Comparison of ENCODE assay signal across 26 cellular contexts in genomic region chr4:170325599-170325998, GRCh38.
DNase-seq lines count a peak whose midpoint lies in the region; ATAC-seq and TF ChIP-seq lines count a peak whose summit lies in the region.
"Had no signal": no experiment of that assay in that cellular context is flagged by ENCODE, and none has a peak within 500 bp of the region (broad histone marks: within the 10 kb centered on the region; RNA-seq: fewer than 3 reads in every experiment).

No MANE protein-coding gene starts in this region.

- H3K36me3 ChIP-seq in right lobe of liver: no peaks in the 10 kb centered on the region
- H3K36me3 ChIP-seq: BE2C, MG63 had no signal

- 33% methylated on average over 3 of the region's 3 CpGs for WGBS in right lobe of liver (ENCODE audit: insufficient coverage, low coverage, low lambda C conversion rate, missing lambda C conversion rate)

- H3K9me3 Mint-ChIP-seq in endothelial cell (ENCODE audit: unreplicated experiment): no peaks in the 10 kb centered on the region

- no peak overlapping the region for H3K27ac ChIP-seq in right lobe of liver
- H3K27ac ChIP-seq: RWPE1, SK-N-MC had no signal

- H3K36me3 Mint-ChIP-seq in endothelial cell (ENCODE audit: low read depth, unreplicated experiment): no peaks in the 10 kb centered on the region
- H3K36me3 Mint-ChIP-seq: CD4-positive, CD25-positive, alpha-beta regulatory T cell; IgD-negative memory B cell had no signal

- intact Hi-C loops in right lobe of liver (cut with DNase I): no loop called here

- no peaks in the 10 kb centered on the region for H3K27me3 ChIP-seq in right lobe of liver
- H3K27me3 ChIP-seq: BE2C, MG63 had no signal

- H3K4me3 Mint-ChIP-seq in endothelial cell (ENCODE audit: unreplicated experiment): no peak overlapping the region
- H3K4me3 Mint-ChIP-seq: CD4-positive, CD25-positive, alpha-beta regulatory T cell; IgD-negative memory B cell; T-helper 17 cell had no signal

- in situ Hi-C loops in G401 (cut with HindIII; ENCODE audit: low sequenced_read_pairs): no loop called here

- no peaks in the 10 kb centered on the region for H3K4me1 ChIP-seq in right lobe of liver
- H3K4me1 ChIP-seq: BE2C had no signal

- ATAC-seq in GM18502 (IDR thresholded peaks at IDR 0.05; ENCODE audit: poor library complexity, unreplicated experiment) (peak; percentile 83), GM21723 (IDR thresholded peaks at IDR 0.05; ENCODE audit: unreplicated experiment) (peak; percentile 51), HG03432 (IDR thresholded peaks at IDR 0.05; ENCODE audit: unreplicated experiment) (peak; percentile 45), right lobe of liver (no peak), HG02870 (IDR thresholded peaks at IDR 0.05; ENCODE audit: unreplicated experiment) (no peak)
- ATAC-seq: HCT116, T-helper 17 cell had no signal

- DNase-seq in endothelial cell (ENCODE audit: low spot score) (no peak), G401 (ENCODE audit: low spot score) (no peak), right lobe of liver (no peak), erythroblast (lab: John Stamatoyannopoulos, UW) (no peak)
- DNase-seq: BE2C; CD4-positive, CD25-positive, alpha-beta regulatory T cell; COR-L47; DND-41; Kasumi-1; MG63; NCI-H1048; NCI-H1417 treated with DMSO at 0.1 percent for 48 hours; NCI-H187; NCI-H2107; NCI-H446 treated with DMSO at 0.1 percent for 48 hours; SHP77 treated with DMSO at 0.1 percent for 48 hours; SW 1271; T-helper 17 cell had no signal

- TF ChIP-seq CTCF in endothelial cell (IDR thresholded peaks at IDR 0.05; ENCODE audit: unreplicated experiment): no peak
- no peak for TF ChIP-seq CTCF in right lobe of liver (IDR thresholded peaks at IDR 0.05)

- H3K4me1 Mint-ChIP-seq in endothelial cell (ENCODE audit: unreplicated experiment): peaks cover 5% of the 10 kb centered on the region
- H3K4me1 Mint-ChIP-seq: CD4-positive, CD25-positive, alpha-beta regulatory T cell; IgD-negative memory B cell; T-helper 17 cell had no signal

- H3K27me3 Mint-ChIP-seq in endothelial cell (ENCODE audit: unreplicated experiment): peaks cover 2% of the 10 kb centered on the region
- H3K27me3 Mint-ChIP-seq: CD4-positive, CD25-positive, alpha-beta regulatory T cell; IgD-negative memory B cell; T-helper 17 cell had no signal

- no peaks in the 10 kb centered on the region for H3K9me3 ChIP-seq in right lobe of liver
- H3K9me3 ChIP-seq: BE2C, MG63 had no signal

- H3K27ac Mint-ChIP-seq in endothelial cell (ENCODE audit: unreplicated experiment): peak overlapping the region; percentile 84
- H3K27ac Mint-ChIP-seq: CD4-positive, CD25-positive, alpha-beta regulatory T cell; IgD-negative memory B cell; T-helper 17 cell had no signal

- H3K4me3 ChIP-seq in right lobe of liver: no peak overlapping the region
- H3K4me3 ChIP-seq: MG63, SK-N-MC had no signal

- no peak for TF ChIP-seq POLR2A in right lobe of liver (IDR thresholded peaks at IDR 0.05)
- TF ChIP-seq POLR2A in erythroblast (IDR thresholded peaks at IDR 0.05; ENCODE audit: low read length): no peak

Comparison
In these comparisons a context has a peak if more than half of its experiments do, and no peak if none do; other contexts are left out.
1. ATAC-seq: peak in GM18502 (single experiment), GM21723 (single experiment) and HG03432 (single experiment); none in right lobe of liver (0 of 4) and HG02870 (single experiment).